12 cellular contexts compared by ENCODE assay signal in the genomic region with DNA sequence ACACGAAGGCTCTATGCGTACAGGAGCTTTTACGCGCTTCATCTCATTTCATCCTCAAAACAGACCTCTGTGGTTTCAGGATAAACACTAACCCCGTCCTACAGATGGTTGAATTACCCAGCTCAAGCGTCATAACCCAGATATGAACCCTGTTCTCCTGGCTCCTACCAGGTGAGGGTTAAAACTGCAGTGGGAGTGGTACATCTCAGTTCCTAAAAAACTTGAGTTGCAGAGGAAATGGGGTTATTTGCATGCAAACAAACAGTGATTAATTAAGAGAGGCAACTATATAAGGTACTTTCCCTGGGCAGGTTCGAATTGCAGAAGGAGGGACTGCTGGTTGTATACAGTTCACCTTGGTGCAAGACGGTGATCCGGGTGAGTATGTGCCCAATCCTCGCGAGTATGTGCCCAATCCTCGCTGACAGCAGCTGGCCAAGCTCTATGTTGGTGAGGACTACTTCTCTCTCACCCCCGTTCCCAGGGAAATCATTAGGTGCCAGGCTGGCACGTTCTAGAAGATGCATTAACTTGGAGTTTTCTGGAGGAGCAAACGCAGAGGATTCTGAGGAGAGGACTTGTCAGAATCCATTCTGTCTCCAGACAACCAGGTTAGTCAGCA.
DNase-seq lines count a peak whose midpoint lies in the region; ATAC-seq, FAIRE-seq and TF ChIP-seq lines count a peak whose summit lies in the region.
"Had no signal": no experiment of that assay in that cellular context is flagged by ENCODE, and none has a peak within 500 bp of the region (broad histone marks: within the 10 kb centered on the region; RNA-seq: fewer than 3 reads in every experiment).

No MANE protein-coding gene starts in this region.

- ATAC-seq in GM19452 (IDR thresholded peaks at IDR 0.05; ENCODE audit: unreplicated experiment) (peak; percentile 93), HG02840 (IDR thresholded peaks at IDR 0.05; ENCODE audit: low FRiP score, unreplicated experiment) (peak; percentile 67), HG03565 (IDR thresholded peaks at IDR 0.05; ENCODE audit: unreplicated experiment) (peak; percentile 64)
- ATAC-seq: right cardiac atrium had no signal

- no peak for DNase-seq in GM12892 (ENCODE audit: insufficient read length)
- DNase-seq in urothelium cell line (ENCODE audit: low spot score): no peak
- no peak for DNase-seq in T-helper 9 cell
- DNase-seq in LoVo (ENCODE audit: low spot score): no peak
- no peak for DNase-seq in retina
- DNase-seq: dermis blood vessel endothelial cell, DMS79, islet precursor cell, right cardiac atrium had no signal

- no peak for TF ChIP-seq POLR2A in GM12892 (IDR thresholded peaks at IDR 0.05; ENCODE audit: low read depth, low read length)

- peak; percentile 68 for FAIRE-seq in GM12892 (lab: Jason Lieb, UNC)
- no peak for FAIRE-seq in urothelium cell line (lab: Jason Lieb, UNC)
